Comparison of ENCODE assay signal across 27 cellular contexts in the genomic region with DNA sequence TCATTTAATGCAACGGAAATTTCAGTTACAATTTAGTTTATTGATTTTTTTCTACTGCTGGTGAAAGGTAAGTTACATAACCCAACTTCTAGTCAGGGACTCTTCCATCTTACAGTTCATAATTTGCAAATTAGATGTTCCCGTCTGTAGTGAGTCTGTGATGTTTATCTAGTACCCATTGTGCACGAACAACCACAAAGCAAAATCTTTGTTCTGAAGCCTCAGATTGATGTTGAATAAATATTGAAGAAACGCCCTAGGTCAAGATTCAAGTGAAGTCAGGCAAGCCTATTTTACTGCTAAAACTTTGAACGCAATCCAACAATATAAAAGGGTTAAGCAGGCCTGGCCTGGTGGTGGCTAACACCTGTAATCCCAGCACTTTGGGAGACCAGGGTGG. TPM values are rescaled to one million over a fixed set of nuclear protein-coding genes. Genes with fewer than 3 reads are reported as not detected.
DNase-seq lines count a peak whose midpoint lies in the region; ATAC-seq lines count a peak whose summit lies in the region.
"Had no signal": no experiment of that assay in that cellular context is flagged by ENCODE, and none has a peak within 500 bp of the region (broad histone marks: within the 10 kb centered on the region; RNA-seq: fewer than 3 reads in every experiment).

No MANE protein-coding gene starts in this region.

- H3K4me3 Mint-ChIP-seq in stimulated activated memory B cell treated with anti-CD40 and anti-IgM and Interleukin-4, amounts not matched to agents 10 μg/mL and 1 μg/mL and 100 μg/mL, for 72 hours: no peak overlapping the region
- H3K4me3 Mint-ChIP-seq: activated CD4-positive, alpha-beta T cell treated with anti-CD3 and anti-CD28 coated beads, Interleukin-2, amount 10 ng/mL, durations not matched to agents 24 days and 14 days; activated naive CD8-positive, alpha-beta T cell treated with anti-CD3 and anti-CD28 coated beads for 36 hours; natural killer cell treated with Interleukin-12 subunit alpha and Interleukin-12 subunit beta and Interleukin-15 and Interleukin-18, amount 100 ng/mL, for 72 hours had no signal

- peaks cover 77% of the 10 kb centered on the region for H3K36me3 Mint-ChIP-seq in stimulated activated memory B cell treated with anti-CD40 and anti-IgM and Interleukin-4, amounts not matched to agents 10 μg/mL and 1 μg/mL and 100 μg/mL, for 72 hours
- H3K36me3 Mint-ChIP-seq: activated naive CD8-positive, alpha-beta T cell treated with anti-CD3 and anti-CD28 coated beads for 36 hours; natural killer cell treated with Interleukin-12 subunit alpha and Interleukin-12 subunit beta and Interleukin-15 and Interleukin-18, amount 100 ng/mL, for 72 hours had no signal

- peak overlapping the region; percentile 85 for H3K27ac Mint-ChIP-seq in stimulated activated memory B cell treated with anti-CD40 and anti-IgM and Interleukin-4, amounts not matched to agents 10 μg/mL and 1 μg/mL and 100 μg/mL, for 72 hours
- H3K27ac Mint-ChIP-seq: activated CD4-positive, alpha-beta T cell treated with anti-CD3 and anti-CD28 coated beads, Interleukin-2, amount 10 ng/mL, durations not matched to agents 24 days and 14 days; activated naive CD8-positive, alpha-beta T cell treated with anti-CD3 and anti-CD28 coated beads for 36 hours; natural killer cell treated with Interleukin-12 subunit alpha and Interleukin-12 subunit beta and Interleukin-15 and Interleukin-18, amount 100 ng/mL, for 72 hours had no signal

- peaks cover 6% of the 10 kb centered on the region for H3K9me3 Mint-ChIP-seq in stimulated activated memory B cell treated with anti-CD40 and anti-IgM and Interleukin-4, amounts not matched to agents 10 μg/mL and 1 μg/mL and 100 μg/mL, for 72 hours

- H3K27me3 ChIP-seq in HUES64 (ENCODE audit: insufficient read depth, low read length): no peaks in the 10 kb centered on the region
- H3K27me3 ChIP-seq: gastroesophageal sphincter, hepatocyte, transverse colon had no signal

- H3K27ac ChIP-seq in HUES64 (ENCODE audit: low read depth, low read length) (peak overlapping the region; percentile 50; the same call in 1 of the 2 replicates), SK-N-MC (peak overlapping the region; percentile 22; the same call in 1 of the 2 replicates)
- H3K27ac ChIP-seq: gastroesophageal sphincter, hepatocyte, psoas muscle, transverse colon, VCaP had no signal

- ATAC-seq in stimulated activated memory B cell treated with anti-CD40 and anti-IgM and Interleukin-4, amounts not matched to agents 10 μg/mL and 1 μg/mL and 100 μg/mL, for 72 hours: no peak
- no peak for ATAC-seq in activated CD4-positive, CD25-positive, alpha-beta regulatory T cell treated with anti-CD3 and anti-CD28 coated beads, Interleukin-2, amount 50 U/mL, for 24 hours
- ATAC-seq: gastroesophageal sphincter; natural killer cell treated with Interleukin-12 subunit alpha and Interleukin-12 subunit beta and Interleukin-15 and Interleukin-18, amount 100 ng/mL, for 72 hours; psoas muscle; sciatic nerve had no signal

- H3K36me3 ChIP-seq in HUES64 (ENCODE audit: insufficient read depth, low read length) (peaks cover 37% of the 10 kb centered on the region), SK-N-MC (ENCODE audit: insufficient read depth, low read length) (peaks cover 96% of the 10 kb centered on the region)
- H3K36me3 ChIP-seq: gastroesophageal sphincter, transverse colon had no signal

- H3K4me1 Mint-ChIP-seq in stimulated activated memory B cell treated with anti-CD40 and anti-IgM and Interleukin-4, amounts not matched to agents 10 μg/mL and 1 μg/mL and 100 μg/mL, for 72 hours: peaks cover 83% of the 10 kb centered on the region
- H3K4me1 Mint-ChIP-seq: activated CD4-positive, alpha-beta T cell treated with anti-CD3 and anti-CD28 coated beads, Interleukin-2, amount 10 ng/mL, durations not matched to agents 24 days and 14 days; activated naive CD8-positive, alpha-beta T cell treated with anti-CD3 and anti-CD28 coated beads for 36 hours had no signal

- peaks cover 2% of the 10 kb centered on the region; the same call in 1 of the 2 replicates for H3K9me3 ChIP-seq in HUES64 (ENCODE audit: insufficient read depth, low read depth, low read length)
- H3K9me3 ChIP-seq in SK-N-MC (ENCODE audit: low read depth, low read length): peaks cover 19% of the 10 kb centered on the region
- H3K9me3 ChIP-seq: gastroesophageal sphincter, psoas muscle, transverse colon had no signal

- H3K9ac ChIP-seq in HUES64 (ENCODE audit: low read depth, low read length) (no peak overlapping the region), SK-N-MC (ENCODE audit: insufficient read length) (no peak overlapping the region)

- H3K27me3 Mint-ChIP-seq in stimulated activated memory B cell treated with anti-CD40 and anti-IgM and Interleukin-4, amounts not matched to agents 10 μg/mL and 1 μg/mL and 100 μg/mL, for 72 hours: no peaks in the 10 kb centered on the region
- H3K27me3 Mint-ChIP-seq: activated CD4-positive, alpha-beta T cell treated with anti-CD3 and anti-CD28 coated beads, Interleukin-2, amount 10 ng/mL, durations not matched to agents 24 days and 14 days; activated naive CD8-positive, alpha-beta T cell treated with anti-CD3 and anti-CD28 coated beads for 36 hours; natural killer cell treated with Interleukin-12 subunit alpha and Interleukin-12 subunit beta and Interleukin-15 and Interleukin-18, amount 100 ng/mL, for 72 hours had no signal

- DNase-seq in NCI-H345 treated with DMSO at 0.1 percent for 48 hours (lab: John Stamatoyannopoulos, UW; ENCODE audit: unreplicated experiment) (peak; percentile 81), SK-N-MC (ENCODE audit: low read depth, low spot score) (no peak), superior temporal gyrus (ENCODE audit: extremely low spot score) (no peak), COLO829 (ENCODE audit: low spot score) (no peak)
- DNase-seq: activated CD4-positive, alpha-beta T cell treated with anti-CD3 and anti-CD28 coated beads, Interleukin-2, amount 10 ng/mL, durations not matched to agents 24 days and 14 days; activated effector memory CD4-positive, alpha-beta T cell treated with anti-CD3 and anti-CD28 coated beads, Interleukin-2, amount 50 U/mL, for 16 hours; activated naive CD8-positive, alpha-beta T cell treated with anti-CD3 and anti-CD28 coated beads for 36 hours; activated T-cell treated with anti-CD3 and anti-CD28 coated beads, Interleukin-2, amount 50 U/mL, for 1 hour; aorta; C1 segment of cervical spinal cord; Calu3; GOT3; NCI-H1048; NCI-H2029; NCI-H446; psoas muscle; stimulated activated CD4-positive, alpha-beta T cell treated with anti-CD3 and anti-CD28 coated beads, Interleukin-4, amount 100 ng/mL, for 4 hours; T-helper 9 cell; transverse colon had no signal

- no peak overlapping the region for H3K4me3 ChIP-seq in HUES64 (ENCODE audit: low read length)
- no peak overlapping the region for H3K4me3 ChIP-seq in SK-N-MC
- H3K4me3 ChIP-seq: gastroesophageal sphincter, hepatocyte, psoas muscle, transverse colon had no signal

- 97% methylated on average over 4 of the region's 5 CpGs for WGBS in HUES64

- H3K4me1 ChIP-seq in HUES64 (ENCODE audit: insufficient read depth, low read length): peaks cover 41% of the 10 kb centered on the region
- H3K4me1 ChIP-seq: gastroesophageal sphincter, psoas muscle had no signal

RNA-seq across cellular contexts. Expression of a gene that starts 43.1 kb away (rescaled TPM):
- polyA plus RNA-seq in HUES64 (2013, experiment 1 of 2): 118 TPM
- polyA plus RNA-seq in HUES64 (2013, experiment 2 of 2): 134 TPM
